Comparison of ENCODE assay signal across 8 cellular contexts in the genomic region with DNA sequence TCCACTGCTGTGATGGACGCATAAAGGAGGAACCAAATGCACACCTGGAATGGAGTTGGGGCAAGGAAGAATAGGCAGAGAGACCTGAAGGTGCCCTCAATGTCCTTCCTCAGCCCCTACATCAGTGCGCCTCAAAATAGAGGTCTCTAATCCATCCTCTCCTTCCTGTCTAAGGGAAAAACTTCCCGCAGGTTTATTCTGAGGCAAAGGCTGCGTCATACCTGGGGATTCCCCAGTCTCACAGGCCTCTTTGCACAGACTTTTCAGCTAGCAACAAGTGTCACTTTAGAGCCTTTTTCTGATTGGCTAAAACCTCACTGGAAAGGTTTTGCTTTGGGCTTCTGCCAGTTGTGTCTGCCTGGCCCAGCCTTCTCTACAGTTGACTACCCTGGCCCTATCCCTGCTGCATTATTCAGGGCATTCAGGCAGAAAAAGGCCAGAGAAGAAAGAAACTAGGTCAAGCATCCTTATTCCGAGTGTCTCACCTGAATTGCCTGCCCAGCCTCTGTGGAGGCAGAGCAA.
DNase-seq lines count a peak whose midpoint lies in the region; ATAC-seq and TF ChIP-seq lines count a peak whose summit lies in the region.

No MANE protein-coding gene starts in this region.

- DNase-seq in GM06990 (ENCODE audit: extremely low read depth, insufficient read length) (peak; percentile 73), HPDE6-E6E7 (ENCODE audit: extremely low spot score) (peak; percentile 22), activated T-cell treated with anti-CD3 and anti-CD28 coated beads for 48 hours (ENCODE audit: low read depth) (peak; percentile 18), iPS-NIHi11 (ENCODE audit: low spot score) (peak; percentile 20), middle frontal gyrus (ENCODE audit: extremely low spot score, low spot score) (no peak)
- peak; percentile 48 for DNase-seq in stimulated activated CD8-positive, alpha-beta memory T cell treated with anti-CD3 and anti-CD28 coated beads, Interleukin-4, amount 100 ng/mL, for 48 hours
- DNase-seq in central memory CD4-positive, alpha-beta T cell = no peak

- peak overlapping the region; percentile 49 for H3K4me3 ChIP-seq in GM06990 (replicated peaks; ENCODE audit: low read depth, low read length)

- ATAC-seq in GM21390 (IDR thresholded peaks at IDR 0.05; ENCODE audit: unreplicated experiment) = peak; percentile 77

- no peak for TF ChIP-seq CTCF in GM06990 (IDR thresholded peaks at IDR 0.05; ENCODE audit: insufficient read depth, low read length, poor library complexity, severe bottlenecking)

- no peaks in the 10 kb centered on the region; the same call in 1 of the 2 replicates for H3K36me3 ChIP-seq in GM06990 (ENCODE audit: control insufficient read depth, insufficient read depth, low read length)

- no peaks in the 10 kb centered on the region for H3K27me3 ChIP-seq in GM06990 (replicated peaks; ENCODE audit: control insufficient read depth, insufficient read depth, low read length)

Comparison
In these comparisons a context has a peak if more than half of its experiments do, and no peak if none do; other contexts are left out.
1. DNase-seq: peak in GM06990 (single experiment), HPDE6-E6E7 (single experiment), activated T-cell treated with anti-CD3 and anti-CD28 coated beads for 48 hours (single experiment), iPS-NIHi11 (single experiment) and stimulated activated CD8-positive, alpha-beta memory T cell treated with anti-CD3 and anti-CD28 coated beads, Interleukin-4, amount 100 ng/mL, for 48 hours (single experiment); none in middle frontal gyrus (single experiment) and central memory CD4-positive, alpha-beta T cell (single experiment).